In the genomic region with DNA sequence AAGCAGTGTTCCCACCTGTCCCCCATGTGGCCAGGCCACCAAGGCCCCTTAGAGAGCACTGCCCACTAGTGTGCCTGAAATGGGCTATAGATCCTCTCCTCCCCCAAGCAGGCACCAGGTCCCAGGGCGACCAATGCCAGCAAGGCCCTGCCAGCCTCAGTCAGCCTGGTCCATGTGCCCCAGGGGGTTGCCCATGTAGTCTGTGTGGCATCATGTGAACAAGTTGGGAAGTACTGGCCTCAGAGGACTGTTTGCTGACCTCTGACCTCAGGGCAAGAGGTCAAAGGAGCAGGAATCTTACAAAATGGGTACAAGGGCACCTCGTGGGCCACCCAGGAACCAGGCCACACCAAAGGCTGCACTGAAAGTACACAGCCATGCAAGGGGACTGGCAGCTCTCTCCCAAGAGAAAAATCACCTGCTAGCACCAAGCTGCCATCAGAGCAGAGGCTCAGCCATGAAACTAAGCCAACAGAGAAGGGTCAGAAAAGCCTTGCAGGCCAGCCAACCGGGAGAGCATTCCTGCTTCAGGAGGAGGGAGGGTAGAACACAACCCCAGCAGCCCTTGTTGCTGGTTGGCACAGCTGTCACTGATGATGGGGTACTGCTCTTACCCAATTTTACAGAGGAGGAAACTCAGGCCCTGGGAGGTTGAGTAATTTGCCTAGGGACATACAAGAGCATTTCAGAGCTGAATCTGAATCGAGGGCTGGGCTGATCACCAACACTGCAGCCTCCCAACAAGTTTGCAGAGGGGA, we compare ENCODE assay signal across 12 cellular contexts. TPM values are rescaled to one million over a fixed set of nuclear protein-coding genes. Genes with fewer than 3 reads are reported as not detected.
DNase-seq lines count a peak whose midpoint lies in the region; ATAC-seq, FAIRE-seq and TF ChIP-seq lines count a peak whose summit lies in the region.
"Had no signal": no experiment of that assay in that cellular context is flagged by ENCODE, and none has a peak within 500 bp of the region (broad histone marks: within the 10 kb centered on the region; RNA-seq: fewer than 3 reads in every experiment).

No MANE protein-coding gene starts in this region.

- FAIRE-seq in GM19239 (lab: Jason Lieb, UNC): no peak

- H3K4me3 Mint-ChIP-seq in activated naive CD8-positive, alpha-beta T cell treated with anti-CD3 and anti-CD28 coated beads, Interleukin-2, amount 50 U/mL, for 24 hours: no peak overlapping the region
- H3K4me3 Mint-ChIP-seq in activated naive CD8-positive, alpha-beta T cell treated with anti-CD3 and anti-CD28 coated beads for 36 hours: no peak overlapping the region
- H3K4me3 Mint-ChIP-seq in T-helper 17 cell: no peak overlapping the region
- H3K4me3 Mint-ChIP-seq: activated naive CD8-positive, alpha-beta T cell had no signal

- H3K4me1 ChIP-seq in gastroesophageal sphincter (no peaks in the 10 kb centered on the region), thyroid gland (peaks cover 24 to 39% of the 10 kb centered on the region in 2 donors)

- DNase-seq in activated naive CD8-positive, alpha-beta T cell treated with anti-CD3 and anti-CD28 coated beads, Interleukin-2, amount 50 U/mL, for 24 hours: no peak
- DNase-seq in activated naive CD8-positive, alpha-beta T cell treated with anti-CD3 and anti-CD28 coated beads for 36 hours: no peak
- DNase-seq in T-helper 17 cell: no peak
- DNase-seq in thyroid gland: peak; percentile 59 to 62
- no peak for DNase-seq in retina
- no peak for DNase-seq in GM19239 (ENCODE audit: insufficient read length, low spot score)
- DNase-seq: CD4-positive, CD25-positive, alpha-beta regulatory T cell; H7; NCI-H2081 treated with DMSO at 0.1 percent for 48 hours had no signal

- H3K27ac ChIP-seq in gastroesophageal sphincter (no peak overlapping the region), thyroid gland (peak overlapping the region; percentile 0 to 52 (median 27))

- no peak for TF ChIP-seq EP300 in gastroesophageal sphincter (IDR thresholded peaks at IDR 0.05)

- H3K4me3 ChIP-seq in gastroesophageal sphincter (no peak overlapping the region), thyroid gland (replicated peaks in 1 of 3) (no peak overlapping the region)

- ATAC-seq in activated naive CD8-positive, alpha-beta T cell treated with anti-CD3 and anti-CD28 coated beads, Interleukin-2, amount 50 U/mL, for 24 hours: no peak
- ATAC-seq in T-helper 17 cell: no peak
- peak; percentile 50 for ATAC-seq in gastroesophageal sphincter
- no peak for ATAC-seq in HG03442 (IDR thresholded peaks at IDR 0.05; ENCODE audit: unreplicated experiment)

- TF ChIP-seq POLR2A in gastroesophageal sphincter (IDR thresholded peaks at IDR 0.05) (no peak), thyroid gland (IDR thresholded peaks at IDR 0.05) (no peak)

- H3K36me3 ChIP-seq in gastroesophageal sphincter (no peaks in the 10 kb centered on the region), thyroid gland (no peaks in the 10 kb centered on the region)

- H3K27me3 ChIP-seq in gastroesophageal sphincter (peaks cover 14% of the 10 kb centered on the region), thyroid gland (no peaks in the 10 kb centered on the region)

- H3K27ac Mint-ChIP-seq in activated naive CD8-positive, alpha-beta T cell treated with anti-CD3 and anti-CD28 coated beads, Interleukin-2, amount 50 U/mL, for 24 hours: peak overlapping the region; percentile 46
- no peak overlapping the region for H3K27ac Mint-ChIP-seq in activated naive CD8-positive, alpha-beta T cell treated with anti-CD3 and anti-CD28 coated beads for 36 hours
- peak overlapping the region; percentile 66 for H3K27ac Mint-ChIP-seq in T-helper 17 cell
- H3K27ac Mint-ChIP-seq: activated naive CD8-positive, alpha-beta T cell had no signal

- H3K4me1 Mint-ChIP-seq in activated naive CD8-positive, alpha-beta T cell treated with anti-CD3 and anti-CD28 coated beads, Interleukin-2, amount 50 U/mL, for 24 hours: peaks cover 43% of the 10 kb centered on the region
- peaks cover 20% of the 10 kb centered on the region for H3K4me1 Mint-ChIP-seq in activated naive CD8-positive, alpha-beta T cell treated with anti-CD3 and anti-CD28 coated beads for 36 hours
- peaks cover 26% of the 10 kb centered on the region for H3K4me1 Mint-ChIP-seq in T-helper 17 cell

- TF ChIP-seq CTCF in gastroesophageal sphincter (IDR thresholded peaks at IDR 0.05): no peak
- no peak for TF ChIP-seq CTCF in thyroid gland (IDR thresholded peaks at IDR 0.05)

- no peaks in the 10 kb centered on the region for H3K9me3 Mint-ChIP-seq in activated naive CD8-positive, alpha-beta T cell treated with anti-CD3 and anti-CD28 coated beads, Interleukin-2, amount 50 U/mL, for 24 hours
- no peaks in the 10 kb centered on the region for H3K9me3 Mint-ChIP-seq in activated naive CD8-positive, alpha-beta T cell treated with anti-CD3 and anti-CD28 coated beads for 36 hours
- H3K9me3 Mint-ChIP-seq: CD4-positive, CD25-positive, alpha-beta regulatory T cell had no signal

- no peaks in the 10 kb centered on the region for H3K36me3 Mint-ChIP-seq in activated naive CD8-positive, alpha-beta T cell treated with anti-CD3 and anti-CD28 coated beads, Interleukin-2, amount 50 U/mL, for 24 hours (ENCODE audit: low read depth)
- no peaks in the 10 kb centered on the region for H3K36me3 Mint-ChIP-seq in activated naive CD8-positive, alpha-beta T cell treated with anti-CD3 and anti-CD28 coated beads for 36 hours
- H3K36me3 Mint-ChIP-seq in T-helper 17 cell (ENCODE audit: low read depth): no peaks in the 10 kb centered on the region
- H3K36me3 Mint-ChIP-seq: activated naive CD8-positive, alpha-beta T cell; CD4-positive, CD25-positive, alpha-beta regulatory T cell had no signal

- H3K27me3 Mint-ChIP-seq in activated naive CD8-positive, alpha-beta T cell treated with anti-CD3 and anti-CD28 coated beads, Interleukin-2, amount 50 U/mL, for 24 hours: no peaks in the 10 kb centered on the region
- H3K27me3 Mint-ChIP-seq in activated naive CD8-positive, alpha-beta T cell treated with anti-CD3 and anti-CD28 coated beads for 36 hours: no peaks in the 10 kb centered on the region
- no peaks in the 10 kb centered on the region for H3K27me3 Mint-ChIP-seq in T-helper 17 cell
- H3K27me3 Mint-ChIP-seq: activated naive CD8-positive, alpha-beta T cell; CD4-positive, CD25-positive, alpha-beta regulatory T cell had no signal

- 40 to 70% methylated on average over 1 to 2 of the region's 4 CpGs for WGBS in gastroesophageal sphincter (ENCODE audit: low coverage in 1 of 2), 2 donors
- WGBS in thyroid gland, 2 donors: 43 to 62% methylated on average over 3 to 4 of the region's 4 CpGs

- H3K9me3 ChIP-seq in T-helper 17 cell (ENCODE audit: control insufficient read depth, low read length, poor library complexity, severe bottlenecking) (no peaks in the 10 kb centered on the region), gastroesophageal sphincter (no peaks in the 10 kb centered on the region), thyroid gland (no peaks in the 10 kb centered on the region)

- intact Hi-C loops in thyroid gland (cut with DNase I): no loop called here

RNA-seq across cellular contexts. Expression of gene FURIN, which starts 5.2 kb away (rescaled TPM):
- total RNA-seq in activated naive CD8-positive, alpha-beta T cell treated with anti-CD3 and anti-CD28 coated beads for 36 hours: 10 to 100 TPM; 76.9 to 83.7 TPM
- total RNA-seq in T-helper 17 cell (100 to 1,000 TPM; 133 to 260 TPM), gastroesophageal sphincter (10 to 100 TPM; 34.1 to 75.4 (median 59.8) TPM), thyroid gland (100 to 1,000 TPM in 2 of 4 donors, 10 to 100 TPM in 2; 88.6 to 128 (median 102) TPM)

RNA-seq across cellular contexts. Expression of gene FES, which starts 21.2 kb away (rescaled TPM):
- total RNA-seq in activated naive CD8-positive, alpha-beta T cell treated with anti-CD3 and anti-CD28 coated beads for 36 hours: 1 to 10 TPM; 2.1 to 2.5 TPM
- total RNA-seq in T-helper 17 cell (10 to 100 TPM in 1 of 2 donors, 1 to 10 TPM in 1; 6.0 to 12.7 TPM), gastroesophageal sphincter (10 to 100 TPM; 40.1 to 70.4 (median 43.5) TPM), thyroid gland (10 to 100 TPM; 34.1 to 44.5 (median 36.0) TPM)

RNA-seq across cellular contexts. Expression of gene MAN2A2, which starts 40.0 kb away (rescaled TPM):
- 10 to 100 TPM; 69.1 to 74.1 TPM for total RNA-seq in activated naive CD8-positive, alpha-beta T cell treated with anti-CD3 and anti-CD28 coated beads for 36 hours
- 100 to 1,000 TPM; 159 to 186 TPM for total RNA-seq in T-helper 17 cell
- 10 to 100 TPM; 19.4 to 58.2 (median 44.9) TPM for total RNA-seq in gastroesophageal sphincter
- 100 to 1,000 TPM in 1 of 4 donors, 10 to 100 TPM in 3; 30.1 to 129 (median 58.9) TPM for total RNA-seq in thyroid gland

Comparison
In these comparisons a context has a peak if more than half of its experiments do, and no peak if none do; other contexts are left out.
1. DNase-seq: peak in thyroid gland (2 of 2); none in activated naive CD8-positive, alpha-beta T cell treated with anti-CD3 and anti-CD28 coated beads, Interleukin-2, amount 50 U/mL, for 24 hours (single experiment), activated naive CD8-positive, alpha-beta T cell treated with anti-CD3 and anti-CD28 coated beads for 36 hours (single experiment), T-helper 17 cell (0 of 3), retina (single experiment) and GM19239 (single experiment).
2. H3K27ac ChIP-seq: peak in thyroid gland (3 of 3); none in gastroesophageal sphincter (0 of 4).